9 cellular contexts compared by ENCODE assay signal in genomic region chr3:50572801-50573371, GRCh38. TPM values are rescaled to one million over a fixed set of nuclear protein-coding genes. Genes with fewer than 3 reads are reported as not detected.
DNase-seq lines count a peak whose midpoint lies in the region; ATAC-seq lines count a peak whose summit lies in the region.
"Had no signal": no experiment of that assay in that cellular context is flagged by ENCODE, and none has a peak within 500 bp of the region (broad histone marks: within the 10 kb centered on the region; RNA-seq: fewer than 3 reads in every experiment).

No MANE protein-coding gene starts in this region.

- H4K20me1 ChIP-seq in BLaER1 treated with 17β-estradiol and CSF1 and Interleukin-3, amounts not matched to agents 10 nM and 100 nM: no peaks in the 10 kb centered on the region; a peak in 1 of 22 replicates

- H3K4me1 ChIP-seq in BLaER1 treated with 17β-estradiol and CSF1 and Interleukin-3, amounts not matched to agents 10 nM and 100 nM: peaks cover 22 to 67% (median 39%) of the 10 kb centered on the region in 10 experiments

- CTCF ChIA-PET in activated naive CD4-positive, alpha-beta T cell treated with anti-CD3 and anti-CD28 coated beads for 36 hours (lab: Charles Lee): interaction anchor here (0.6 to 13.0 kb wide), 15 partner anchors 16 to 812 kb away, joined by 3 to 376 read pairs (median 6); partner anchors contain the start of genes CISH, DOCK3, MANF and MAPKAPK3

- H3K27ac Mint-ChIP-seq in T-helper 1 cell treated with Interleukin-12 subunit alpha and Interleukin-12 subunit beta and Interleukin-4 antibody, amounts not matched to agents 30 μg/mL and 1 μg/mL, for 36 hours: peak overlapping the region; percentile 92
- peak overlapping the region; percentile 95 for H3K27ac Mint-ChIP-seq in activated naive CD4-positive, alpha-beta T cell treated with anti-CD3 and anti-CD28 coated beads for 36 hours

- peak overlapping the region; percentile 97 for H3K4me3 Mint-ChIP-seq in T-helper 1 cell treated with Interleukin-12 subunit alpha and Interleukin-12 subunit beta and Interleukin-4 antibody, amounts not matched to agents 30 μg/mL and 1 μg/mL, for 36 hours
- H3K4me3 Mint-ChIP-seq in activated naive CD4-positive, alpha-beta T cell treated with anti-CD3 and anti-CD28 coated beads for 36 hours: peak overlapping the region; percentile 50

- H3K27me3 ChIP-seq in BLaER1 treated with 17β-estradiol and CSF1 and Interleukin-3, amounts not matched to agents 10 nM and 100 nM: no peaks in the 10 kb centered on the region
- H3K27me3 ChIP-seq: gastroesophageal sphincter had no signal

- H3K36me3 Mint-ChIP-seq in T-helper 1 cell treated with Interleukin-12 subunit alpha and Interleukin-12 subunit beta and Interleukin-4 antibody, amounts not matched to agents 30 μg/mL and 1 μg/mL, for 36 hours (ENCODE audit: low read depth): peaks cover 42% of the 10 kb centered on the region
- H3K36me3 Mint-ChIP-seq in activated naive CD4-positive, alpha-beta T cell treated with anti-CD3 and anti-CD28 coated beads for 36 hours (ENCODE audit: low read depth): peaks cover 33% of the 10 kb centered on the region

- H3K4me1 Mint-ChIP-seq in T-helper 1 cell treated with Interleukin-12 subunit alpha and Interleukin-12 subunit beta and Interleukin-4 antibody, amounts not matched to agents 30 μg/mL and 1 μg/mL, for 36 hours (ENCODE audit: low read depth): peaks cover 71% of the 10 kb centered on the region
- peaks cover 68% of the 10 kb centered on the region for H3K4me1 Mint-ChIP-seq in activated naive CD4-positive, alpha-beta T cell treated with anti-CD3 and anti-CD28 coated beads for 36 hours (ENCODE audit: low read depth)

- no peaks in the 10 kb centered on the region for H3K9me3 Mint-ChIP-seq in T-helper 1 cell treated with Interleukin-12 subunit alpha and Interleukin-12 subunit beta and Interleukin-4 antibody, amounts not matched to agents 30 μg/mL and 1 μg/mL, for 36 hours
- H3K9me3 Mint-ChIP-seq in activated naive CD4-positive, alpha-beta T cell treated with anti-CD3 and anti-CD28 coated beads for 36 hours: no peaks in the 10 kb centered on the region

- intact Hi-C loops in activated naive CD4-positive, alpha-beta T cell treated with anti-CD3 and anti-CD28 coated beads for 36 hours (cut with micrococcal nuclease): loop anchor here (1.0 to 5.0 kb wide), 8 partner anchors 17 to 929 kb away; partner anchors contain the start of genes DCAF1 and MANF

- H3K9me3 ChIP-seq in BLaER1 treated with 17β-estradiol and CSF1 and Interleukin-3, amounts not matched to agents 10 nM and 100 nM (replicated peaks in 1 of 11): no peaks in the 10 kb centered on the region
- H3K9me3 ChIP-seq: gastroesophageal sphincter had no signal

- H3K36me3 ChIP-seq in BLaER1 treated with 17β-estradiol and CSF1 and Interleukin-3, amounts not matched to agents 10 nM and 100 nM: peaks cover 34 to 64% (median 44%) of the 10 kb centered on the region in 11 experiments

- H3K27ac ChIP-seq in BLaER1 treated with 17β-estradiol and CSF1 and Interleukin-3, amounts not matched to agents 10 nM and 100 nM: peak overlapping the region; percentile 6 to 58 (median 41); a peak in 17 of 22 replicates
- peak overlapping the region in 18 of 21 experiments; percentile 3 to 84 (median 48) for H3K27ac ChIP-seq in skin epidermis

- no peaks in the 10 kb centered on the region for H3K27me3 Mint-ChIP-seq in T-helper 1 cell treated with Interleukin-12 subunit alpha and Interleukin-12 subunit beta and Interleukin-4 antibody, amounts not matched to agents 30 μg/mL and 1 μg/mL, for 36 hours (ENCODE audit: low read depth)
- H3K27me3 Mint-ChIP-seq in activated naive CD4-positive, alpha-beta T cell treated with anti-CD3 and anti-CD28 coated beads for 36 hours (ENCODE audit: low read depth): no peaks in the 10 kb centered on the region

- H3K4me3 ChIP-seq in BLaER1 treated with 17β-estradiol and CSF1 and Interleukin-3, amounts not matched to agents 10 nM and 100 nM: no peak overlapping the region
- no peak overlapping the region for H3K4me3 ChIP-seq in skin epidermis
- H3K4me3 ChIP-seq: gastroesophageal sphincter had no signal

- peak overlapping the region in 6 of 11 experiments; percentile 18 to 71 (median 43); a peak in 9 of 22 replicates for H3K4me2 ChIP-seq in BLaER1 treated with 17β-estradiol and CSF1 and Interleukin-3, amounts not matched to agents 10 nM and 100 nM

- peak; percentile 52 for DNase-seq in activated naive CD4-positive, alpha-beta T cell treated with anti-CD3 and anti-CD28 coated beads for 36 hours
- no peak for DNase-seq in DMS114 treated with DMSO at 0.1 percent for 48 hours (lab: John Stamatoyannopoulos, UW; ENCODE audit: unreplicated experiment)
- no peak for DNase-seq in NCI-H510A treated with DMSO at 0.1 percent for 48 hours (lab: John Stamatoyannopoulos, UW)

- ATAC-seq in HG02870 (IDR thresholded peaks at IDR 0.05; ENCODE audit: unreplicated experiment) (no peak), GM21528 (IDR thresholded peaks at IDR 0.05; ENCODE audit: low FRiP score, unreplicated experiment) (no peak)

- peak overlapping the region in 9 of 11 experiments; percentile 31 to 73 (median 44); a peak in 15 of 22 replicates for H3K9ac ChIP-seq in BLaER1 treated with 17β-estradiol and CSF1 and Interleukin-3, amounts not matched to agents 10 nM and 100 nM

RNA-seq across cellular contexts. Expression of gene HEMK1, which starts 3.6 kb away (rescaled TPM):
- total RNA-seq in activated naive CD4-positive, alpha-beta T cell treated with anti-CD3 and anti-CD28 coated beads for 36 hours: 10 to 100 TPM; 27.0 to 30.4 TPM

RNA-seq across cellular contexts. Expression of gene C3orf18, which starts 5.3 kb away (rescaled TPM):
- total RNA-seq in activated naive CD4-positive, alpha-beta T cell treated with anti-CD3 and anti-CD28 coated beads for 36 hours: 1 to 10 TPM; 3.1 to 3.8 TPM

RNA-seq across cellular contexts. Expression of gene CISH, which starts 38.7 kb away (rescaled TPM):
- total RNA-seq in activated naive CD4-positive, alpha-beta T cell treated with anti-CD3 and anti-CD28 coated beads for 36 hours: 100 to 1,000 TPM; 136 to 138 TPM

RNA-seq across cellular contexts. Expression of gene MAPKAPK3, which starts 44.1 kb away (rescaled TPM):
- total RNA-seq in activated naive CD4-positive, alpha-beta T cell treated with anti-CD3 and anti-CD28 coated beads for 36 hours: 100 to 1,000 TPM; 105 to 106 TPM
